In the genomic region with DNA sequence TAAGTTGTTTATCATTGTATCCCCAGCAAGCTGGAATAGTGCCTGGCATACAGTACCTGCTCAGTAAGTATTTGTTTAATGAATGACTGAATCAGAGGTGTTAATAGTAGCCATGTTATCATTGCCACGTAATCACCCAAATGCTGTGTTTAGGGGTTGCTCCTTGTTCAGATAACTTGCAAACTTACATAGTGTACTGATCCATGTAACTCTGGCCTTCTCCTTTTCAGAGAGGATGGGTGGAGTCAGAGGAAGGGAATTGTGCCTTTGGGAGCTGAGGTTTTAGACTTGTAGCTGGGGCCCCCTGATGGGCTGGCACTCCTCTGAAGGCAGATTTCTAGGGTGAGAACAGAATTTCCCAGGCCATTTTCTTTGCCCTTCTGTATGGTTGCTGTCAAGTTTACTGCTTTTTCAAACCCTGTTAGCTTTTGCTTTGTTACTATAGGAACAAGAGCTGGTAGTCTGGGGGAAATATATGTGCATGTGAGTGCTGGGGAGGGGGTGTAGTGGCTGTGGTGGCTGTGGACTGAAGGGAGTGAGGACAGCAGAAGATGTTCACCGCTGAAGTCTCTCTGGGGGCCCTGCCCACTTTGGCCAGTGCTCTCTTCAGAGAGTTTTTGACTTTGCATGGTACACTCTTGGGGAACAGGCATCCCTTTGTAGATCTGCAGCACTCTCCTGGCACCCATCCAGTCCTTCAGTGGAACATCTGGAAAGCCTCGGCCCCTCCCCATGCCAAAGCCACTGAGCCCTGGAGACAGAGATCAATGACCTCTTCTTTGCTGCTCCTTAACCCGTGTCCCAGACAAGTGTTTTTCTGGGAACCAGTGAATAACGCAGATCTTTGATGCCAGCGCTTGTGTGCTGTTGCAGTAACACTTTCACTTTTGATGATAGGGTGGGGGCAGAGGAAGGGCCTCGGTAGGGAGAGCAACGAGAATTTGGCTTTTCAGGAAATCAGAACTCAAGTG, we compare ENCODE assay signal across 8 cellular contexts.
DNase-seq lines count a peak whose midpoint lies in the region; ATAC-seq and TF ChIP-seq lines count a peak whose summit lies in the region.

No MANE protein-coding gene starts in this region.

- POLR2A ChIA-PET in SK-N-SH (lab: Yijun Ruan, JAX), result no interaction called here

- H3K4me3 ChIP-seq in SK-N-SH (ENCODE audit: low read depth in 2 of 2, low read length in 1 of 2) (no peak overlapping the region; a peak in 2 of 4 replicates), mononuclear cell (ENCODE audit: low read length) (peak overlapping the region; percentile 37), upper lobe of left lung (peak overlapping the region in 3 of 4 donors; percentile 21 to 39 (median 37))

- peak; percentile 34 for TF ChIP-seq RAD21 in SK-N-SH (IDR thresholded peaks at IDR 0.05; ENCODE audit: low read length)

- H3K9me2 ChIP-seq in SK-N-SH, result no peaks in the 10 kb centered on the region

- H3F3A ChIP-seq in SK-N-SH (replicated peaks; ENCODE audit: insufficient read depth), result peaks cover 6% of the 10 kb centered on the region

- WGBS in SK-N-SH (ENCODE audit: low lambda C conversion rate), result 56% methylated on average over 8 of the region's 8 CpGs
- WGBS in upper lobe of left lung, 2 donors, result 4% methylated on average over 7 to 8 of the region's 8 CpGs

- no peak overlapping the region for H3K9ac ChIP-seq in SK-N-SH

- H3K79me2 ChIP-seq in SK-N-SH (ENCODE audit: insufficient read depth), result no peaks in the 10 kb centered on the region

- CTCF ChIA-PET in SK-N-SH (lab: Yijun Ruan, JAX), result interaction anchor here (0.6 to 1.8 kb wide), 17 partner anchors 7 to 846 kb away, joined by 3 to 6 read pairs (median 3); no protein-coding TSS in a partner anchor

- TF ChIP-seq POLR2A in upper lobe of left lung (IDR thresholded peaks at IDR 0.05), result no peak

- DNase-seq in NCI-H748 (lab: John Stamatoyannopoulos, UW; ENCODE audit: unreplicated experiment) (peak; percentile 43), NCI-H748 treated with DMSO at 0.1 percent for 48 hours (lab: John Stamatoyannopoulos, UW) (no peak), SK-N-SH (peak; percentile 69), dermis blood vessel endothelial cell (peak; percentile 43), upper lobe of left lung (peak in 1 of 2 donors; percentile 41), cortex of kidney (lab: John Stamatoyannopoulos, UW) (no peak)

- TF ChIP-seq EP300 in SK-N-SH (IDR thresholded peaks at IDR 0.05; ENCODE audit: borderline replicate concordance in 1 of 2, low read depth in 1 of 2, low read length in 1 of 2) (peak in 1 of 2 experiments; percentile 50; a peak in 2 of 4 replicates), upper lobe of left lung (IDR thresholded peaks at IDR 0.05) (peak in 1 of 4 donors; percentile 25)

- no peak overlapping the region for H2AFZ ChIP-seq in SK-N-SH (ENCODE audit: low read depth)

- ATAC-seq in upper lobe of left lung (ENCODE audit: low FRiP score in 2 of 2), result peak; percentile 59 to 78
- ATAC-seq in GM18502 (IDR thresholded peaks at IDR 0.05; ENCODE audit: poor library complexity, unreplicated experiment), result no peak

- no peaks in the 10 kb centered on the region for H4K20me1 ChIP-seq in SK-N-SH (ENCODE audit: insufficient read depth)

- no peaks in the 10 kb centered on the region for H3K9me3 ChIP-seq in SK-N-SH
- H3K9me3 ChIP-seq in mononuclear cell (ENCODE audit: low read depth, low read length), result no peaks in the 10 kb centered on the region
- H3K9me3 ChIP-seq in upper lobe of left lung, result no peaks in the 10 kb centered on the region

- H3K36me3 ChIP-seq in SK-N-SH (replicated peaks in 1 of 2; ENCODE audit: control insufficient read depth in 1 of 2, insufficient read depth in 2 of 2, low read length in 1 of 2) (no peaks in the 10 kb centered on the region), upper lobe of left lung (no peaks in the 10 kb centered on the region)

- H3K27me3 ChIP-seq in SK-N-SH (ENCODE audit: insufficient read depth) (no peaks in the 10 kb centered on the region), mononuclear cell (ENCODE audit: insufficient read depth, low read length) (no peaks in the 10 kb centered on the region), upper lobe of left lung (no peaks in the 10 kb centered on the region)

- H3K4me2 ChIP-seq in SK-N-SH, result peak overlapping the region; percentile 62

- peaks cover 9 to 15% of the 10 kb centered on the region in 2 experiments; a peak in 3 of 4 replicates for H3K4me1 ChIP-seq in SK-N-SH (ENCODE audit: control insufficient read depth in 1 of 2, insufficient read depth in 2 of 2, low read depth in 1 of 2, low read length in 1 of 2)
- H3K4me1 ChIP-seq in mononuclear cell (ENCODE audit: insufficient read depth, low read length), result peaks cover 38% of the 10 kb centered on the region
- H3K4me1 ChIP-seq in upper lobe of left lung, result peaks cover 21 to 28% (median 24%) of the 10 kb centered on the region in 4 donors

- H3K27ac ChIP-seq in SK-N-SH (ENCODE audit: low read depth in 2 of 2, low read length in 1 of 2) (peak overlapping the region in 1 of 2 experiments; percentile 19; a peak in 1 of 4 replicates), upper lobe of left lung (peak overlapping the region; percentile 41 to 80 (median 66))

- TF ChIP-seq CTCF in SK-N-SH (IDR thresholded peaks at IDR 0.05), result no peak
- no peak for TF ChIP-seq CTCF in upper lobe of left lung (IDR thresholded peaks at IDR 0.05)

TF ChIP-seq in SK-N-SH, 30 proteins besides CTCF, POLR2A, EP300 and RAD21:
- TF ChIP-seq, protein P1, sequence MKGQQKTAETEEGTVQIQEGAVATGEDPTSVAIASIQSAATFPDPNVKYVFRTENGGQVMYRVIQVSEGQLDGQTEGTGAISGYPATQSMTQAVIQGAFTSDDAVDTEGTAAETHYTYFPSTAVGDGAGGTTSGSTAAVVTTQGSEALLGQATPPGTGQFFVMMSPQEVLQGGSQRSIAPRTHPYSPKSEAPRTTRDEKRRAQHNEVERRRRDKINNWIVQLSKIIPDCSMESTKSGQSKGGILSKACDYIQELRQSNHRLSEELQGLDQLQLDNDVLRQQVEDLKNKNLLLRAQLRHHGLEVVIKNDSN (IDR thresholded peaks at IDR 0.05; ENCODE audit: borderline replicate concordance, low read depth), result no peak
- TF ChIP-seq GATA2 (CRISPR knock-in tag; IDR thresholded peaks at IDR 0.05) (no peak), JUND (IDR thresholded peaks at IDR 0.05) (no peak), RCOR1 (IDR thresholded peaks at IDR 0.05; ENCODE audit: low read length) (no peak), CHD2 (IDR thresholded peaks at IDR 0.05; ENCODE audit: low read length, partially characterized antibody) (no peak), NFIC (IDR thresholded peaks at IDR 0.05; ENCODE audit: borderline replicate concordance) (no peak), EZH2phosphoT487 (IDR thresholded peaks at IDR 0.05; ENCODE audit: borderline replicate concordance, low read depth) (no peak), FOSL2 (IDR thresholded peaks at IDR 0.05; ENCODE audit: borderline replicate concordance, low read depth) (no peak), GABPA (IDR thresholded peaks at IDR 0.05; ENCODE audit: low read depth) (no peak)
- TF ChIP-seq, protein P2, sequence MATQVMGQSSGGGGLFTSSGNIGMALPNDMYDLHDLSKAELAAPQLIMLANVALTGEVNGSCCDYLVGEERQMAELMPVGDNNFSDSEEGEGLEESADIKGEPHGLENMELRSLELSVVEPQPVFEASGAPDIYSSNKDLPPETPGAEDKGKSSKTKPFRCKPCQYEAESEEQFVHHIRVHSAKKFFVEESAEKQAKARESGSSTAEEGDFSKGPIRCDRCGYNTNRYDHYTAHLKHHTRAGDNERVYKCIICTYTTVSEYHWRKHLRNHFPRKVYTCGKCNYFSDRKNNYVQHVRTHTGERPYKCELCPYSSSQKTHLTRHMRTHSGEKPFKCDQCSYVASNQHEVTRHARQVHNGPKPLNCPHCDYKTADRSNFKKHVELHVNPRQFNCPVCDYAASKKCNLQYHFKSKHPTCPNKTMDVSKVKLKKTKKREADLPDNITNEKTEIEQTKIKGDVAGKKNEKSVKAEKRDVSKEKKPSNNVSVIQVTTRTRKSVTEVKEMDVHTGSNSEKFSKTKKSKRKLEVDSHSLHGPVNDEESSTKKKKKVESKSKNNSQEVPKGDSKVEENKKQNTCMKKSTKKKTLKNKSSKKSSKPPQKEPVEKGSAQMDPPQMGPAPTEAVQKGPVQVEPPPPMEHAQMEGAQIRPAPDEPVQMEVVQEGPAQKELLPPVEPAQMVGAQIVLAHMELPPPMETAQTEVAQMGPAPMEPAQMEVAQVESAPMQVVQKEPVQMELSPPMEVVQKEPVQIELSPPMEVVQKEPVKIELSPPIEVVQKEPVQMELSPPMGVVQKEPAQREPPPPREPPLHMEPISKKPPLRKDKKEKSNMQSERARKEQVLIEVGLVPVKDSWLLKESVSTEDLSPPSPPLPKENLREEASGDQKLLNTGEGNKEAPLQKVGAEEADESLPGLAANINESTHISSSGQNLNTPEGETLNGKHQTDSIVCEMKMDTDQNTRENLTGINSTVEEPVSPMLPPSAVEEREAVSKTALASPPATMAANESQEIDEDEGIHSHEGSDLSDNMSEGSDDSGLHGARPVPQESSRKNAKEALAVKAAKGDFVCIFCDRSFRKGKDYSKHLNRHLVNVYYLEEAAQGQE (IDR thresholded peaks at IDR 0.05; ENCODE audit: low read depth, low read length), result no peak
- TF ChIP-seq, protein P3, sequence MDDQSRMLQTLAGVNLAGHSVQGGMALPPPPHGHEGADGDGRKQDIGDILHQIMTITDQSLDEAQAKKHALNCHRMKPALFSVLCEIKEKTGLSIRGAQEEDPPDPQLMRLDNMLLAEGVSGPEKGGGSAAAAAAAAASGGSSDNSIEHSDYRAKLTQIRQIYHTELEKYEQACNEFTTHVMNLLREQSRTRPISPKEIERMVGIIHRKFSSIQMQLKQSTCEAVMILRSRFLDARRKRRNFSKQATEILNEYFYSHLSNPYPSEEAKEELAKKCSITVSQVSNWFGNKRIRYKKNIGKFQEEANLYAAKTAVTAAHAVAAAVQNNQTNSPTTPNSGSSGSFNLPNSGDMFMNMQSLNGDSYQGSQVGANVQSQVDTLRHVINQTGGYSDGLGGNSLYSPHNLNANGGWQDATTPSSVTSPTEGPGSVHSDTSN (IDR thresholded peaks at IDR 0.05), result no peak

Comparison
In these comparisons a context has a peak if more than half of its experiments do, and no peak if none do; other contexts are left out.
1. DNase-seq: peak in NCI-H748 (single experiment), SK-N-SH (single experiment) and dermis blood vessel endothelial cell (single experiment); none in NCI-H748 treated with DMSO at 0.1 percent for 48 hours (single experiment) and cortex of kidney (single experiment).
2. H3K4me3 ChIP-seq: peak in mononuclear cell (single experiment) and upper lobe of left lung (3 of 4); none in SK-N-SH (0 of 2).